ENCODE assay signal across 31 cellular contexts in genomic region chr9:122128007-122128406, GRCh38. TPM values are rescaled to one million over a fixed set of nuclear protein-coding genes. Genes with fewer than 3 reads are reported as not detected.
"Had no signal": no experiment of that assay in that cellular context is flagged by ENCODE, and none has a peak within 500 bp of the region (broad histone marks: within the 10 kb centered on the region; RNA-seq: fewer than 3 reads in every experiment).

No MANE protein-coding gene starts in this region.

- H3K27ac ChIP-seq: ascending aorta, cardiac muscle cell, hepatocyte, thyroid gland, vagina had no signal

- H3K4me3 ChIP-seq: adrenal gland, ascending aorta, cardiac muscle cell, esophagus muscularis mucosa, hepatocyte, sigmoid colon, thyroid gland, upper lobe of left lung, vagina had no signal

- H3K36me3 ChIP-seq: adrenal gland, ascending aorta, cardiac muscle cell, esophagus muscularis mucosa, sigmoid colon, thyroid gland, upper lobe of left lung, vagina had no signal

- H3K27me3 ChIP-seq: thyroid gland had no signal

- H3K9me3 ChIP-seq: adrenal gland, ascending aorta, esophagus muscularis mucosa, sigmoid colon, thyroid gland, upper lobe of left lung, vagina had no signal

- H3K4me2 ChIP-seq: hepatocyte had no signal

- H3K27ac Mint-ChIP-seq: activated CD4-positive, alpha-beta memory T cell treated with anti-CD3 and anti-CD28 coated beads for 36 hours; activated CD4-positive, alpha-beta T cell treated with anti-CD3 and anti-CD28 coated beads, Interleukin-2, amount 10 ng/mL, durations not matched to agents 24 days and 14 days; activated naive CD4-positive, alpha-beta T cell treated with anti-CD3 and anti-CD28 coated beads, Interleukin-2, amount 10 ng/mL, durations not matched to agents 7 days and 5 days; brain; memory B cell; stimulated activated effector memory CD8-positive, alpha-beta T cell treated with anti-CD3 and anti-CD28 coated beads, Interleukin-12 subunit alpha, Interleukin-12 subunit beta, amount 100 ng/mL, for 72 hours; stimulated activated naive CD8-positive, alpha-beta T cell treated with anti-CD3 and anti-CD28 coated beads, Interleukin-15, amount 100 ng/mL, for 72 hours had no signal

- H3K79me2 ChIP-seq: hepatocyte had no signal

- ATAC-seq: left colon; stimulated activated effector memory CD8-positive, alpha-beta T cell treated with anti-CD3 and anti-CD28 coated beads, Interleukin-12 subunit alpha, Interleukin-12 subunit beta, amount 100 ng/mL, for 72 hours had no signal

- H3K9me3 Mint-ChIP-seq: activated CD4-positive, alpha-beta memory T cell treated with anti-CD3 and anti-CD28 coated beads for 36 hours; activated CD4-positive, alpha-beta T cell treated with anti-CD3 and anti-CD28 coated beads, Interleukin-2, amount 10 ng/mL, durations not matched to agents 24 days and 14 days; activated naive CD4-positive, alpha-beta T cell treated with anti-CD3 and anti-CD28 coated beads, Interleukin-2, amount 10 ng/mL, durations not matched to agents 7 days and 5 days; memory B cell; naive thymus-derived CD8-positive, alpha-beta T cell; stimulated activated effector memory CD8-positive, alpha-beta T cell treated with anti-CD3 and anti-CD28 coated beads, Interleukin-12 subunit alpha, Interleukin-12 subunit beta, amount 100 ng/mL, for 72 hours; stimulated activated naive CD8-positive, alpha-beta T cell treated with anti-CD3 and anti-CD28 coated beads, Interleukin-15, amount 100 ng/mL, for 72 hours had no signal

- H2AFZ ChIP-seq: hepatocyte had no signal

- H3K4me3 Mint-ChIP-seq: activated CD4-positive, alpha-beta memory T cell treated with anti-CD3 and anti-CD28 coated beads for 36 hours; activated CD4-positive, alpha-beta T cell treated with anti-CD3 and anti-CD28 coated beads, Interleukin-2, amount 10 ng/mL, durations not matched to agents 24 days and 14 days; activated naive CD4-positive, alpha-beta T cell treated with anti-CD3 and anti-CD28 coated beads, Interleukin-2, amount 10 ng/mL, durations not matched to agents 7 days and 5 days; memory B cell; stimulated activated effector memory CD8-positive, alpha-beta T cell treated with anti-CD3 and anti-CD28 coated beads, Interleukin-12 subunit alpha, Interleukin-12 subunit beta, amount 100 ng/mL, for 72 hours had no signal

- H3K36me3 Mint-ChIP-seq: activated CD4-positive, alpha-beta memory T cell treated with anti-CD3 and anti-CD28 coated beads for 36 hours; activated naive CD4-positive, alpha-beta T cell treated with anti-CD3 and anti-CD28 coated beads, Interleukin-2, amount 10 ng/mL, durations not matched to agents 7 days and 5 days; brain; naive thymus-derived CD8-positive, alpha-beta T cell; stimulated activated effector memory CD8-positive, alpha-beta T cell treated with anti-CD3 and anti-CD28 coated beads, Interleukin-12 subunit alpha, Interleukin-12 subunit beta, amount 100 ng/mL, for 72 hours had no signal

- DNase-seq: activated CD4-positive, alpha-beta memory T cell treated with anti-CD3 and anti-CD28 coated beads for 36 hours; activated CD4-positive, alpha-beta T cell treated with anti-CD3 and anti-CD28 coated beads, Interleukin-2, amount 10 ng/mL, durations not matched to agents 24 days and 14 days; activated CD4-positive, CD25-positive, alpha-beta regulatory T cell treated with anti-CD3 and anti-CD28 coated beads, Interleukin-2, amount 50 U/mL, for 72 hours; activated CD8-positive, alpha-beta memory T cell treated with anti-CD3 and anti-CD28 coated beads, Interleukin-2, amount 50 U/mL, for 4 hours; activated naive CD4-positive, alpha-beta T cell treated with anti-CD3 and anti-CD28 coated beads, Interleukin-2, amount 10 ng/mL, durations not matched to agents 7 days and 5 days; activated T-cell treated with anti-CD3 and anti-CD28 coated beads, Interleukin-2, amount 50 U/mL, for 1 hour; foreskin melanocyte; midbrain; small intestine; stimulated activated CD4-positive, alpha-beta T cell treated with anti-CD3 and anti-CD28 coated beads, Interleukin-4, amount 100 ng/mL, for 24 hours; stimulated activated naive CD8-positive, alpha-beta T cell treated with anti-CD3 and anti-CD28 coated beads, Interleukin-15, amount 100 ng/mL, for 72 hours; substantia nigra had no signal

RNA-seq across cellular contexts. Expression of gene MORN5, which starts 31.7 kb away (rescaled TPM):
- total RNA-seq: activated CD4-positive, alpha-beta memory T cell treated with anti-CD3 and anti-CD28 coated beads for 36 hours; activated CD4-positive, alpha-beta T cell treated with anti-CD3 and anti-CD28 coated beads, Interleukin-2, amount 10 ng/mL, durations not matched to agents 24 days and 14 days; activated CD8-positive, alpha-beta memory T cell treated with anti-CD3 and anti-CD28 coated beads for 36 hours; ascending aorta; cardiac muscle cell; chondrocyte; hepatocyte; lower leg skin; naive thymus-derived CD8-positive, alpha-beta T cell; omental fat pad; thyroid gland; vagina had no signal
- polyA plus RNA-seq: cardiac muscle cell; keratinocyte; naive thymus-derived CD8-positive, alpha-beta T cell; small intestine had no signal
